In genomic region chr6:10555625-10556309, GRCh38 we compare ENCODE assay signal across 8 cellular contexts. TPM values are rescaled to one million over a fixed set of nuclear protein-coding genes. Genes with fewer than 3 reads are reported as not detected.
DNase-seq lines count a peak whose midpoint lies in the region; ATAC-seq and TF ChIP-seq lines count a peak whose summit lies in the region.

No MANE protein-coding gene starts in this region.

- no peaks in the 10 kb centered on the region for H3K9me3 ChIP-seq in gastrocnemius medialis

- peaks cover 0 to 7% (median 0%) of the 10 kb centered on the region in 3 donors for H3K27me3 ChIP-seq in gastrocnemius medialis

- ATAC-seq in gastrocnemius medialis: peak; percentile 39 to 55
- no peak for ATAC-seq in HG03469 (IDR thresholded peaks at IDR 0.05; ENCODE audit: unreplicated experiment)
- no peak for ATAC-seq in GM21737 (IDR thresholded peaks at IDR 0.05; ENCODE audit: unreplicated experiment)
- no peak for ATAC-seq in GM21786 (IDR thresholded peaks at IDR 0.05; ENCODE audit: unreplicated experiment)

- no peaks in the 10 kb centered on the region for H3K36me3 ChIP-seq in gastrocnemius medialis

- H3K4me3 ChIP-seq in AG10803 (ENCODE audit: low read length) (peak overlapping the region; percentile 46), iPS-11a (ENCODE audit: low read depth, low read length) (peak overlapping the region; percentile 64), gastrocnemius medialis (peak overlapping the region; percentile 42 to 51 (median 46))

- peak overlapping the region; percentile 41 to 72 (median 50) for H3K27ac ChIP-seq in gastrocnemius medialis

- intact Hi-C loops in gastrocnemius medialis (cut with DNase I; ENCODE audit: low total_unique reads): no loop called here

- peak; percentile 15 for DNase-seq in AG10803 (ENCODE audit: low read depth)
- DNase-seq in NCI-H1930 (lab: John Stamatoyannopoulos, UW): peak; percentile 45 to 55
- peak; percentile 6 for DNase-seq in brain pericyte (ENCODE audit: low read depth, low spot score)
- DNase-seq in gastrocnemius medialis: peak in 1 of 2 donors; percentile 15

- TF ChIP-seq CTCF in AG10803 (conservative IDR thresholded peaks at IDR 0.05; ENCODE audit: low read length) (no peak), gastrocnemius medialis (IDR thresholded peaks at IDR 0.05 in 4 of 5, conservative IDR thresholded peaks at IDR 0.05 in 1 of 5) (no peak)

- H3K4me1 ChIP-seq in gastrocnemius medialis: peaks cover 4 to 7% of the 10 kb centered on the region in 2 donors

- no peak for TF ChIP-seq POLR2A in gastrocnemius medialis (IDR thresholded peaks at IDR 0.05)

- in situ Hi-C loops in gastrocnemius medialis (cut with MboI; ENCODE audit: low sequenced_read_pairs in 4 of 4): no loop called here

RNA-seq across cellular contexts. Expression of gene GCNT2, which starts 34.6 kb away (rescaled TPM):
- total RNA-seq in gastrocnemius medialis: 1 to 10 TPM in 2 of 4 donors, under 1 TPM in 2; 0.27 to 1.9 (median 0.81) TPM

Comparison
In these comparisons a context has a peak if more than half of its experiments do, and no peak if none do; other contexts are left out.
1. ATAC-seq: peak in gastrocnemius medialis (2 of 2); none in HG03469 (single experiment), GM21737 (single experiment) and GM21786 (single experiment).
2. Peak in every context shown above with its lines, with median percentiles within 50 percentile points of each other: H3K4me3 ChIP-seq.